ENCODE assay signal across 8 cellular contexts in genomic region chr19:45615795-45616708, GRCh38. TPM values are rescaled to one million over a fixed set of nuclear protein-coding genes. Genes with fewer than 3 reads are reported as not detected.
DNase-seq lines count a peak whose midpoint lies in the region; ATAC-seq and TF ChIP-seq lines count a peak whose summit lies in the region.

No MANE protein-coding gene starts in this region.

- BruUV-seq in MCF 10A (replicated peaks; lab: Mats Ljungman, UMichigan) = no TSS peak

- peak overlapping the region; percentile 95 for H3K27ac Mint-ChIP-seq in MCF 10A (ENCODE audit: low read depth, unreplicated experiment)

- H3K36me3 ChIP-seq in WERI-Rb-1 = no peaks in the 10 kb centered on the region

- intact Hi-C loops in MCF 10A (cut with micrococcal nuclease) = loop anchor here (2.0 kb wide), 1 partner anchor 25 kb away; no protein-coding TSS in a partner anchor

- TF ChIP-seq CTCF in WERI-Rb-1 (IDR thresholded peaks at IDR 0.05; ENCODE audit: low read depth, low read length) = no peak
- TF ChIP-seq CTCF in MCF 10A (IDR thresholded peaks at IDR 0.05; ENCODE audit: unreplicated experiment) = no peak
- no peak for TF ChIP-seq CTCF in coronary artery (IDR thresholded peaks at IDR 0.05)

- H3K4me3 ChIP-seq in WERI-Rb-1 (ENCODE audit: low read depth, low read length) (no peak overlapping the region), coronary artery (no peak overlapping the region)

- ATAC-seq in GM19035 (IDR thresholded peaks at IDR 0.05; ENCODE audit: unreplicated experiment) = peak; percentile 63
- ATAC-seq in GM19452 (IDR thresholded peaks at IDR 0.05; ENCODE audit: unreplicated experiment) = no peak

- no peaks in the 10 kb centered on the region for H3K9me3 ChIP-seq in WERI-Rb-1 (ENCODE audit: severe bottlenecking)

- no peaks in the 10 kb centered on the region for H3K9me3 Mint-ChIP-seq in MCF 10A (ENCODE audit: unreplicated experiment)

- POLR2A ChIA-PET in MCF 10A (lab: Yijun Ruan, JAX) = interaction anchor here (1.2 to 8.7 kb wide), 4 partner anchors 15 to 120 kb away, joined by 3 to 88 read pairs (median 8); no protein-coding TSS in a partner anchor

- DNase-seq in NCI-H1930 (lab: John Stamatoyannopoulos, UW) = peak; percentile 26 to 49
- DNase-seq in WERI-Rb-1 = peak; percentile 73
- DNase-seq in MCF 10A (ENCODE audit: unreplicated experiment) = peak; percentile 97
- peak; percentile 89 for DNase-seq in iris pigment epithelial cell (ENCODE audit: low read depth)
- DNase-seq in stimulated activated CD4-positive, alpha-beta T cell treated with anti-CD3 and anti-CD28 coated beads, Interleukin-2, amount 100 ng/mL, for 4 hours (ENCODE audit: low read depth) = peak; percentile 49
- no peak for DNase-seq in coronary artery (ENCODE audit: low spot score)

- H3K27ac ChIP-seq in WERI-Rb-1 = no peak overlapping the region
- H3K27ac ChIP-seq in coronary artery = peak overlapping the region in 1 of 2 donors; percentile 46

- no peaks in the 10 kb centered on the region for H3K27me3 Mint-ChIP-seq in MCF 10A (ENCODE audit: insufficient read depth, unreplicated experiment)

- H3K27me3 ChIP-seq in WERI-Rb-1 (ENCODE audit: insufficient read depth, low read depth, severe bottlenecking) = no peaks in the 10 kb centered on the region

- peaks cover 19% of the 10 kb centered on the region for H3K4me1 Mint-ChIP-seq in MCF 10A (ENCODE audit: insufficient read depth, unreplicated experiment)

- no peak overlapping the region for H3K4me3 Mint-ChIP-seq in MCF 10A (ENCODE audit: unreplicated experiment)

- peaks cover 94% of the 10 kb centered on the region for H3K36me3 Mint-ChIP-seq in MCF 10A (ENCODE audit: insufficient read depth, unreplicated experiment)

- CTCF ChIA-PET in MCF 10A (lab: Yijun Ruan, JAX) = interaction anchor here (0.5 to 7.3 kb wide), 6 partner anchors 10 to 608 kb away, joined by 3 to 63 read pairs (median 4); partner anchors contain the start of gene EML2

RNA-seq across cellular contexts. Expression of gene GPR4, which starts 14.0 kb away (rescaled TPM):
- not detected in 2 replicates for total RNA-seq in MCF 10A (2022)

RNA-seq across cellular contexts. Expression of gene EML2, which starts 23.1 kb away (rescaled TPM):
- total RNA-seq in MCF 10A (2022) = 110 and 137 TPM in 2 replicates

RNA-seq across cellular contexts. Expression of gene OPA3, which starts 31.4 kb away (rescaled TPM):
- total RNA-seq in MCF 10A (2022) = 16.8 and 17.3 TPM in 2 replicates

RNA-seq across cellular contexts. Expression of gene GIPR, which starts 52.0 kb away (rescaled TPM):
- total RNA-seq in MCF 10A (2022) = not detected in 2 replicates
